In genomic region chr6:3063733-3064700, GRCh38 we compare ENCODE assay signal across 8 cellular contexts. TPM values are rescaled to one million over a fixed set of nuclear protein-coding genes. Genes with fewer than 3 reads are reported as not detected.
DNase-seq lines count a peak whose midpoint lies in the region; ATAC-seq and TF ChIP-seq lines count a peak whose summit lies in the region.

No MANE protein-coding gene starts in this region.

- intact Hi-C loops in left ventricle myocardium superior (cut with micrococcal nuclease) (no loop called here), psoas muscle (cut with DNase I) (no loop called here)

- no peaks in the 10 kb centered on the region for H3K36me3 ChIP-seq in psoas muscle (ENCODE audit: insufficient read depth in 1 of 2, low read depth in 1 of 2)
- H3K36me3 ChIP-seq in urinary bladder (ENCODE audit: insufficient read depth), result no peaks in the 10 kb centered on the region

- H3K4me3 Mint-ChIP-seq in T-helper 17 cell, result peak overlapping the region; percentile 98

- H3K4me3 ChIP-seq in psoas muscle (peak overlapping the region; percentile 86), urinary bladder (ENCODE audit: low read depth, low read length) (peak overlapping the region; percentile 75)

- H3K36me3 Mint-ChIP-seq in T-helper 17 cell (ENCODE audit: low read depth), result peaks cover 2% of the 10 kb centered on the region

- no peak for TF ChIP-seq CTCF in psoas muscle (IDR thresholded peaks at IDR 0.05)

- peak overlapping the region; percentile 91 for H3K27ac Mint-ChIP-seq in T-helper 17 cell

- H3K27me3 ChIP-seq in psoas muscle (ENCODE audit: insufficient read depth in 3 of 3, low read length in 2 of 3), result no peaks in the 10 kb centered on the region

- H3K27me3 Mint-ChIP-seq in T-helper 17 cell, result no peaks in the 10 kb centered on the region

- peak; percentile 76 for TF ChIP-seq POLR2A in GM10847 (IDR thresholded peaks at IDR 0.05; ENCODE audit: extremely low read depth, insufficient read length)

- WGBS in psoas muscle, 3 donors, result 1 to 2% (median 1%) methylated on average over 60 to 85 of the region's 85 CpGs
- WGBS in urinary bladder, result under 1% methylated on average over 85 of the region's 85 CpGs

- H3K27ac ChIP-seq in psoas muscle (peak overlapping the region; percentile 94), urinary bladder (ENCODE audit: low read depth) (peak overlapping the region; percentile 97)

- peaks cover 26% of the 10 kb centered on the region for H3K4me1 Mint-ChIP-seq in T-helper 17 cell

- DNase-seq in NCI-H128 (lab: John Stamatoyannopoulos, UW; ENCODE audit: unreplicated experiment) (peak; percentile 46), T-helper 17 cell (peak; percentile 83 to 85 (median 83)), amygdala (lab: John Stamatoyannopoulos, UW) (peak in 55 of 56 donors; percentile 31 to 95 (median 85)), left ventricle myocardium superior (peak; percentile 98), psoas muscle (peak; percentile 95 to 97)

- H3K4me1 ChIP-seq in psoas muscle (peaks cover 11% of the 10 kb centered on the region), urinary bladder (ENCODE audit: insufficient read depth) (no peaks in the 10 kb centered on the region)

- ATAC-seq in HG02571 (IDR thresholded peaks at IDR 0.05; ENCODE audit: unreplicated experiment), result peak; percentile 70
- ATAC-seq in T-helper 17 cell, result peak; percentile 83
- ATAC-seq in left ventricle myocardium superior, result peak; percentile 92
- ATAC-seq in psoas muscle, result peak; percentile 89 to 93 (median 91)

- no peaks in the 10 kb centered on the region for H3K9me3 ChIP-seq in T-helper 17 cell (ENCODE audit: control insufficient read depth, low read length, poor library complexity, severe bottlenecking)
- no peaks in the 10 kb centered on the region for H3K9me3 ChIP-seq in psoas muscle

RNA-seq across cellular contexts. Expression of gene RIPK1, which starts 4.3 kb away (rescaled TPM):
- total RNA-seq in T-helper 17 cell (10 to 100 TPM; 24.3 to 27.2 TPM), left ventricle myocardium superior (6.5 TPM), psoas muscle (10 to 100 TPM in 1 of 4 donors, 1 to 10 TPM in 3; 6.2 to 10.4 (median 7.2) TPM), urinary bladder (24.5 TPM)
- polyA plus RNA-seq in psoas muscle (10 to 100 TPM in 1 of 3 donors, 1 to 10 TPM in 2; 5.6 to 10.6 (median 7.1) TPM), urinary bladder (22.4 TPM)

RNA-seq across cellular contexts. Expression of gene BPHL, which starts 54.5 kb away (rescaled TPM):
- total RNA-seq in T-helper 17 cell (1 to 10 TPM; 7.7 to 9.6 TPM), left ventricle myocardium superior (17.3 TPM), psoas muscle (10 to 100 TPM in 3 of 4 donors, 1 to 10 TPM in 1; 6.7 to 22.8 (median 13.5) TPM), urinary bladder (23.7 TPM)
- polyA plus RNA-seq in psoas muscle (1 to 10 TPM; 6.8 to 9.0 (median 7.3) TPM), urinary bladder (13.3 TPM)

Comparison
In these comparisons a context has a peak if more than half of its experiments do, and no peak if none do; other contexts are left out.
1. Peak in every context shown above with its lines: DNase-seq, ATAC-seq, H3K4me3 ChIP-seq and H3K27ac ChIP-seq.
2. DNase-seq: peak in every context shown above with its lines; median percentile 98 in left ventricle myocardium superior; 96 in psoas muscle; 85 in amygdala; 83 in T-helper 17 cell; 46 in NCI-H128.